16 cellular contexts compared by ENCODE assay signal in genomic region chr5:36392186-36392585, GRCh38.
DNase-seq lines count a peak whose midpoint lies in the region; ATAC-seq and TF ChIP-seq lines count a peak whose summit lies in the region.
"Had no signal": no experiment of that assay in that cellular context is flagged by ENCODE, and none has a peak within 500 bp of the region (broad histone marks: within the 10 kb centered on the region; RNA-seq: fewer than 3 reads in every experiment).

No MANE protein-coding gene starts in this region.

- POLR2A ChIA-PET in OCI-LY7 (lab: Charles Lee), result interaction anchor here (0.6 to 1.0 kb wide), 2 partner anchors 150 to 322 kb away, joined by 3 to 5 read pairs; no protein-coding TSS in a partner anchor

- H3K9me3 ChIP-seq in OCI-LY7 (ENCODE audit: low read length) (no peaks in the 10 kb centered on the region), esophagus muscularis mucosa (no peaks in the 10 kb centered on the region), sigmoid colon (no peaks in the 10 kb centered on the region), uterus (no peaks in the 10 kb centered on the region)

- intact Hi-C loops in OCI-LY7 (cut with micrococcal nuclease; ENCODE audit: unreplicated experiment), result no loop called here
- intact Hi-C loops in esophagus muscularis mucosa (cut with DNase I), result no loop called here
- intact Hi-C loops in sigmoid colon (cut with DNase I), result loop anchor here (5.0 to 10.0 kb wide), 3 partner anchors 85 to 483 kb away; partner anchors contain the start of gene NIPBL
- intact Hi-C loops in uterus (cut with DNase I; ENCODE audit: low total_unique reads), result no loop called here

- TF ChIP-seq POLR2A in esophagus muscularis mucosa (IDR thresholded peaks at IDR 0.05; ENCODE audit: low read depth) (no peak), sigmoid colon (IDR thresholded peaks at IDR 0.05) (no peak), uterus (IDR thresholded peaks at IDR 0.05) (no peak)

- H3K9me2 ChIP-seq in OCI-LY7 (ENCODE audit: insufficient read depth, low read length), result no peaks in the 10 kb centered on the region

- H3K4me3 ChIP-seq in OCI-LY7 (ENCODE audit: low read depth, low read length, poor library complexity, severe bottlenecking) (no peak overlapping the region), esophagus muscularis mucosa (no peak overlapping the region), sigmoid colon (no peak overlapping the region), uterus (no peak overlapping the region)

- 84% methylated on average over 5 of the region's 5 CpGs for WGBS in esophagus muscularis mucosa
- 87 to 89% methylated on average over 5 of the region's 5 CpGs for WGBS in sigmoid colon, 2 donors

- H3K27me3 ChIP-seq in esophagus muscularis mucosa, result no peaks in the 10 kb centered on the region
- no peaks in the 10 kb centered on the region for H3K27me3 ChIP-seq in sigmoid colon
- no peaks in the 10 kb centered on the region for H3K27me3 ChIP-seq in uterus

- H3K79me2 ChIP-seq in OCI-LY7 (ENCODE audit: insufficient read depth, low read depth, low read length), result no peaks in the 10 kb centered on the region

- no peak for TF ChIP-seq EP300 in esophagus muscularis mucosa (IDR thresholded peaks at IDR 0.05)
- TF ChIP-seq EP300 in sigmoid colon (IDR thresholded peaks at IDR 0.05), result no peak

- H2AFZ ChIP-seq in OCI-LY7 (ENCODE audit: low read length), result peak overlapping the region; percentile 30; the same call in 1 of the 2 replicates

- no peak for DNase-seq in OCI-LY7 (ENCODE audit: low spot score)
- no peak for DNase-seq in esophagus muscularis mucosa (ENCODE audit: extremely low spot score)
- DNase-seq in sigmoid colon, result no peak
- no peak for DNase-seq in uterus
- DNase-seq in activated naive CD4-positive, alpha-beta T cell treated with Interleukin-2 at 50 U/mL for 16 hours, result no peak
- DNase-seq in COLO668 (lab: John Stamatoyannopoulos, UW; ENCODE audit: unreplicated experiment), result no peak
- DNase-seq: CD4-positive, alpha-beta memory T cell; DND-41; GDM1; GOT3; NCI-H1048; NCI-H1436 treated with DMSO at 0.1 percent for 48 hours; NCI-H2029 treated with DMSO at 0.1 percent for 48 hours had no signal

- no peaks in the 10 kb centered on the region for H4K20me1 ChIP-seq in OCI-LY7 (ENCODE audit: insufficient read depth, low read length)

- no peak overlapping the region for H3K27ac ChIP-seq in OCI-LY7 (ENCODE audit: low read depth, low read length, poor library complexity, severe bottlenecking)
- H3K27ac ChIP-seq in esophagus muscularis mucosa (replicated peaks in 1 of 4), result peak overlapping the region in 3 of 4 donors; percentile 27 to 49 (median 31)
- H3K27ac ChIP-seq in sigmoid colon, result peak overlapping the region in 3 of 4 donors; percentile 67 to 73 (median 73)
- H3K27ac ChIP-seq in uterus, result peak overlapping the region; percentile 20 to 58
- H3K27ac ChIP-seq: KMS-11 had no signal

- no peak for ATAC-seq in HG03095 (IDR thresholded peaks at IDR 0.05; ENCODE audit: unreplicated experiment)
- ATAC-seq: Panc1 had no signal

- no peak overlapping the region for H3K4me2 ChIP-seq in OCI-LY7 (ENCODE audit: low read length)
- H3K4me2 ChIP-seq: KMS-11 had no signal

- no TSS peak for BruUV-seq in OCI-LY7 (replicated peaks; lab: Mats Ljungman, UMichigan)

- CTCF ChIA-PET in OCI-LY7 (lab: Charles Lee; ENCODE audit: unreplicated experiment), result interaction anchor here (1.4 kb wide), 1 partner anchor 214 kb away, joined by 3 read pairs; no protein-coding TSS in a partner anchor

- H3K36me3 ChIP-seq in OCI-LY7 (ENCODE audit: insufficient read depth, low read length) (no peaks in the 10 kb centered on the region), esophagus muscularis mucosa (no peaks in the 10 kb centered on the region), sigmoid colon (no peaks in the 10 kb centered on the region), uterus (no peaks in the 10 kb centered on the region)

- TF ChIP-seq CTCF in OCI-LY7 (conservative IDR thresholded peaks at IDR 0.05; ENCODE audit: low read length) (no peak), esophagus muscularis mucosa (IDR thresholded peaks at IDR 0.05) (no peak), sigmoid colon (IDR thresholded peaks at IDR 0.05) (no peak), uterus (IDR thresholded peaks at IDR 0.05) (no peak)

- H3K4me1 ChIP-seq in OCI-LY7 (ENCODE audit: insufficient read depth, low read length, poor library complexity, severe bottlenecking) (peaks cover 62% of the 10 kb centered on the region), esophagus muscularis mucosa (peaks cover 0 to 24% (median 20%) of the 10 kb centered on the region in 4 donors), sigmoid colon (peaks cover 0 to 37% (median 29%) of the 10 kb centered on the region in 4 donors), uterus (no peaks in the 10 kb centered on the region)
